In the genomic region with DNA sequence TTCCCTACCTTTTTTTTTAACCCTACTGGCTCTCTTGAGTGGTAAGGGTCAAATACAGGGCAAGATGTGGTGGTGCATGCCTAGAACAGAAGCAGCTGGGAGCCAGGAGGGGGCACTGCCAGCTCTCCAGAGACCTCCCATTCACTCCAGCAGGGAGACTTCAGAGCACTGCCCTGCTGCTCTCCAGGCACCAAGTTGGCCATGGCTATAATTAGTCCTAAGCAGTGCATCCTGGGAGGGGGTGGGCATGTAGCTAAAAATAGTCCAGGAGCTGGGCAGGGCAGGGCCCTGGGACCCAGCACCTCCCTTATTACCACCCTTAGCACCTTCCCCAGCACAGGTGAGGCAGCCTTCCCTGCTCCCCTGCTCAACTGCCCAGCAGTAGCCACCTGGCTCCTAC, we compare ENCODE assay signal across 1 cellular context.
TF ChIP-seq lines count a peak whose summit lies in the region.

No MANE protein-coding gene starts in this region.

TF ChIP-seq in HEK293T, 16 proteins besides CTCF, POLR2A, EP300 and RAD21 (continued from another document):
- no peak for TF ChIP-seq ELF4 (IDR thresholded peaks at IDR 0.05)
